ENCODE assay signal across 1 cellular context in genomic region chr5:32595118-32595517, GRCh38.
TF ChIP-seq lines count a peak whose summit lies in the region.

No MANE protein-coding gene starts in this region.

TF ChIP-seq in K562, 482 proteins besides CTCF, POLR2A, EP300 and RAD21 (continued from another document):
- TF ChIP-seq ZHX1 (conservative IDR thresholded peaks at IDR 0.05; ENCODE audit: low read length): no peak
